ENCODE assay signal across 19 cellular contexts in the genomic region with DNA sequence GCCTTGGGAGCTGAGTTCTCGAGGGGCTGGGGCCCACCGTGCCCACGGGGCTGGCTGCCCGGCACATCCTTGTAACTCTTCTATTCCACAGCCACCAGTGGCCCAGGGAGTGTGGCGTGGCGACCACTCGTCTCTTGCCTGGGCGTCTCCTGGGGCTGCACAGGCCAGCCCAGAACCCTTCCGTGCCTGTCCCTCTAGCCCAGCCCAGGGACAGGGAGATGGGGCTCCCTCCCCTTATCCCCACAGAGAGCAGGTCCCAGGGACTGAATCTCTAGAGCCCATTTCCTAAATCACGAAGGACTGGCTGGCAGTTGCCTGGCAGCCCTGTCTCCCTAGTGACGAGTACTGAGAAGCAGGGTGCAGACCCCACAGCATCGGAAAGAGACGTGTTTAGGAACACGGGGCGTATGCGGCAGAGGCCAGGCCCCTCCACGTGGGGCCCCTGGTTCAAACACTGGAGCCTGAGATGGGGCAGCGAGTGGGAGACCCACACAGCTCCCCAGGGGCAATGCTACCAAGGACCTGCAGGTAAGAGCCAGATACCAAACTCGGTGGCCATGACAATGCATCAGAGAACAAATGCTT. TPM values are rescaled to one million over a fixed set of nuclear protein-coding genes. Genes with fewer than 3 reads are reported as not detected.
A peak's percentile ranks its signal among the peaks of the same experiment; 100 is the strongest.
DNase-seq lines count a peak whose midpoint lies in the region; ATAC-seq and TF ChIP-seq lines count a peak whose summit lies in the region.
"Had no signal": no experiment of that assay in that cellular context is flagged by ENCODE, and none has a peak within 500 bp of the region (broad histone marks: within the 10 kb centered on the region; RNA-seq: fewer than 3 reads in every experiment).

No MANE protein-coding gene starts in this region.

- 70% methylated on average over 19 of the region's 19 CpGs for WGBS in right cardiac atrium
- WGBS in prostate gland: 68% methylated on average over 19 of the region's 19 CpGs

- H3K27me3 ChIP-seq in AG04450 (ENCODE audit: control insufficient read depth, insufficient read depth, low read length) (no peaks in the 10 kb centered on the region), ascending aorta (no peaks in the 10 kb centered on the region), right cardiac atrium (ENCODE audit: control insufficient read depth, insufficient read depth) (no peaks in the 10 kb centered on the region), prostate gland (replicated peaks; ENCODE audit: insufficient read depth) (no peaks in the 10 kb centered on the region)
- H3K27me3 ChIP-seq: tibial nerve had no signal

- H3K4me1 ChIP-seq in ascending aorta: peaks cover 22 to 49% of the 10 kb centered on the region in 2 donors
- no peaks in the 10 kb centered on the region for H3K4me1 ChIP-seq in right cardiac atrium (ENCODE audit: control insufficient read depth, insufficient read depth, low read length)
- no peaks in the 10 kb centered on the region for H3K4me1 ChIP-seq in prostate gland (replicated peaks)

- DNase-seq in AG04450 (ENCODE audit: low read depth, low spot score) (no peak), ascending aorta (ENCODE audit: low spot score in 2 of 2) (no peak), right cardiac atrium (peak in 2 of 3 donors; percentile 34 to 45), prostate gland (ENCODE audit: low spot score) (no peak), dermis blood vessel endothelial cell (no peak), NCI-H2107 (lab: John Stamatoyannopoulos, UW) (no peak)
- DNase-seq: activated CD4-positive, alpha-beta T cell treated with anti-CD3 and anti-CD28 coated beads, Interleukin-2, amount 10 ng/mL, durations not matched to agents 7 days and 5 days; activated CD8-positive, alpha-beta memory T cell treated with anti-CD3 and anti-CD28 coated beads, Interleukin-2, amount 50 U/mL, for 4 hours; activated gamma-delta T cell; GOT3; MM.1S; NCI-H345; stimulated activated CD4-positive, alpha-beta T cell treated with anti-CD3 and anti-CD28 coated beads, Interleukin-4, amount 100 ng/mL, for 4 hours had no signal

- ATAC-seq in right cardiac atrium: no peak
- ATAC-seq in HG03460 (IDR thresholded peaks at IDR 0.05; ENCODE audit: unreplicated experiment): no peak
- ATAC-seq in HG02970 (IDR thresholded peaks at IDR 0.05; ENCODE audit: low FRiP score, unreplicated experiment): no peak
- ATAC-seq: left lobe of liver had no signal

- peaks cover 22 to 33% of the 10 kb centered on the region in 2 donors for H3K36me3 ChIP-seq in ascending aorta
- no peaks in the 10 kb centered on the region for H3K36me3 ChIP-seq in prostate gland

- POLR2A ChIA-PET in AG04450 (lab: Yijun Ruan, JAX): interaction anchor here (1.3 to 1.5 kb wide), 3 partner anchors 45 to 51 kb away, joined by 5 to 10 read pairs (median 5); a partner anchor contains a TSS

- CTCF ChIA-PET in AG04450 (lab: Charles Lee): interaction anchor here (0.9 to 2.3 kb wide), 3 partner anchors 8 to 52 kb away, joined by 3 to 18 read pairs (median 4); a partner anchor contains a TSS

- no peak for TF ChIP-seq POLR2A in prostate gland (IDR thresholded peaks at IDR 0.05)

- H3K4me3 ChIP-seq in AG04450 (ENCODE audit: low read depth, low read length) (no peak overlapping the region), ascending aorta (peak overlapping the region in 1 of 2 donors; percentile 19), right cardiac atrium (ENCODE audit: low read length) (no peak overlapping the region), prostate gland (no peak overlapping the region)
- H3K4me3 ChIP-seq: smooth muscle cell, tibial nerve had no signal

- TF ChIP-seq CTCF in AG04450 (IDR thresholded peaks at IDR 0.05; ENCODE audit: low read depth, low read length) (no peak), ascending aorta (IDR thresholded peaks at IDR 0.05) (no peak), prostate gland (IDR thresholded peaks at IDR 0.05) (no peak)

- H3K9me3 ChIP-seq in AG04450 (ENCODE audit: control insufficient read depth, insufficient read depth, low read length) (no peaks in the 10 kb centered on the region; the same call in 1 of the 2 replicates), ascending aorta (no peaks in the 10 kb centered on the region), right cardiac atrium (ENCODE audit: control insufficient read depth, low read length) (no peaks in the 10 kb centered on the region), prostate gland (no peaks in the 10 kb centered on the region)
- H3K9me3 ChIP-seq: tibial nerve had no signal

- intact Hi-C loops in ascending aorta (cut with DNase I) (loop anchor here (1.0 to 2.0 kb wide), 3 partner anchors 18 to 47 kb away; no protein-coding TSS in a partner anchor), right cardiac atrium (cut with DNase I) (loop anchor here in 1 of 4 donors (5.0 kb wide), 1 partner anchor 51 kb away; a partner anchor contains a TSS), prostate gland (cut with DNase I) (loop anchor here (5.0 kb wide), 1 partner anchor 46 kb away; no protein-coding TSS in a partner anchor)

- H3K27ac ChIP-seq in AG04450 (ENCODE audit: low read depth, low read length) (peak overlapping the region; percentile 47), ascending aorta (peak overlapping the region; percentile 90 to 93), right cardiac atrium (ENCODE audit: low read length) (peak overlapping the region; percentile 90), prostate gland (peak overlapping the region; percentile 51 to 60)
- H3K27ac ChIP-seq: HL-60 had no signal

RNA-seq across cellular contexts. Expression of a gene that starts 51.0 kb away (rescaled TPM):
- polyA plus RNA-seq in AG04450 (2011; rRNA removed): 17.7 and 18.1 TPM in 2 replicates
- 13.9 and 15.9 TPM in 2 replicates for polyA minus RNA-seq in AG04450 (2011; rRNA and poly(A)+ RNA removed)
- total RNA-seq in ascending aorta: 12.1 TPM
- 10 to 100 TPM; 13.9 to 16.1 (median 14.4) TPM for total RNA-seq in right cardiac atrium
- polyA plus RNA-seq in right cardiac atrium: 14.2 TPM
- total RNA-seq in prostate gland: 10 to 100 TPM; 15.1 to 20.3 TPM
- total RNA-seq in dermis blood vessel endothelial cell: 22.3 and 22.4 TPM in 2 replicates

Comparison
In these comparisons a context has a peak if more than half of its experiments do, and no peak if none do; other contexts are left out.
1. DNase-seq: peak in right cardiac atrium (2 of 3); none in AG04450 (single experiment), ascending aorta (0 of 2), prostate gland (single experiment), dermis blood vessel endothelial cell (single experiment) and NCI-H2107 (single experiment).
2. Peak in every context shown above with its lines, with median percentiles within 50 percentile points of each other: H3K27ac ChIP-seq.